Comparison of ENCODE assay signal across 17 cellular contexts in the genomic region with DNA sequence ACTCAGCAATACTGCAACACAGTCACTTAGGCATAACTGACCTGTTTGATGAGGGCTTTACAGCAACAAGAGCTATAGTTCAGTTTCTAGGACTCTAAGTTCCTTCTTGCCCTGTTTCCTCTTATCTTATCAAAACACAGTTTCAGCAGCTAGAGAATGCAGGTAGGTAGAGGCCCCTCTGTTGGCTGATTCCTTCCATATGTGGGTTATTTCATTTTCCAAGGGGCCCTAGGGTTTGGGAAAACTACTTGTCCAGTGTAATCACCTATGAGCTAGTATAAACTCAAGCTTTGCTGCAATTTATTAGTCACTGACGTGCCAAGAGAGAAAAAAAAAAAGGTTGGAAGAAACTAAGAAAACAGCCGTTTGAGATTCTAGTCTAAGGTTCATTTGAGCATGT.
"Had no signal": no experiment of that assay in that cellular context is flagged by ENCODE, and none has a peak within 500 bp of the region (broad histone marks: within the 10 kb centered on the region; RNA-seq: fewer than 3 reads in every experiment).

No MANE protein-coding gene starts in this region.

- H3K4me1 ChIP-seq: colonic mucosa, right atrium auricular region, sigmoid colon, upper lobe of left lung, uterus had no signal

- H3K27ac ChIP-seq: colonic mucosa, right atrium auricular region, sigmoid colon, skin epidermis, upper lobe of left lung, uterus had no signal

- H3K4me1 Mint-ChIP-seq: naive thymus-derived CD8-positive, alpha-beta T cell; neural crest cell had no signal

- H3K27me3 ChIP-seq: colonic mucosa, right atrium auricular region, sigmoid colon, upper lobe of left lung, uterus had no signal

- H3K36me3 ChIP-seq: colonic mucosa, right atrium auricular region, sigmoid colon, upper lobe of left lung, uterus had no signal

- DNase-seq: colonic mucosa; effector CD8-positive, alpha-beta T cell; foreskin melanocyte; head of caudate nucleus; hippocampal formation; left colon; mammary epithelial cell; mucosa of descending colon; naive thymus-derived CD8-positive, alpha-beta T cell; sigmoid colon; stimulated activated CD4-positive, alpha-beta T cell treated with anti-CD3 and anti-CD28 coated beads, Interleukin-2, amount 100 ng/mL, for 48 hours; stimulated activated naive CD4-positive, alpha-beta T cell treated with Interleukin-2 at 50 U/mL for 16 hours; upper lobe of left lung; uterus had no signal

- H3K27ac Mint-ChIP-seq: naive thymus-derived CD8-positive, alpha-beta T cell had no signal

- H3K4me3 Mint-ChIP-seq: naive thymus-derived CD8-positive, alpha-beta T cell; neural crest cell had no signal

- H3K9me3 ChIP-seq: colonic mucosa, mucosa of descending colon, right atrium auricular region, sigmoid colon, upper lobe of left lung, uterus had no signal

- H3K4me3 ChIP-seq: colonic mucosa, mucosa of descending colon, right atrium auricular region, sigmoid colon, skin epidermis, upper lobe of left lung, uterus had no signal

- H3K36me3 Mint-ChIP-seq: naive thymus-derived CD8-positive, alpha-beta T cell had no signal
